ENCODE assay signal across 14 cellular contexts in the genomic region with DNA sequence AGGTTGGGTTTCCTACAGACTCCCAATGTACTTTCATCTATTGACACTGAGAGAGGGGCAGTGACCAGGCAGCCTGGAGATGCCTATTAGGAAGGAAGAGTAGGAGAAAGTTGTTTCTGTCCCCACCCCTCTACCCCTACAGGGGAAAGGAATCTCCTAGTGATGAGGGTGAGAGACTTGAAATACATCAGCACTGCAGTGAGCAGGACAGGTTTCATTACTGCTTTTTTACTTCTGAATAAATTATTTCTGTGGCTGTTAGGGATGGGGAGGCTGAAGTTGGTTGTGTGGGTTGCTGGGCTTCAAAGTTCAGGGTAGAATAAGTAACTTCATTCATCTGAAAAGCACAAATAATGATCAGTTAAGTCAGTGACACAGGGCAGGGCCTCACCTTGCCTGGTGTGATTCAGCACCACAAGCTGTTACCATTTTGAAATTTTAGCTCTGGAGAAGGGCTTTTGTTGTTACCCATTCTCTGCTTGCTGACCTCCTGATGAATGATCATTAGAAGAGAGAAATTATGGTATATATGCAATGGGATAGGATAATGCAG. TPM values are rescaled to one million over a fixed set of nuclear protein-coding genes. Genes with fewer than 3 reads are reported as not detected.
"Had no signal": no experiment of that assay in that cellular context is flagged by ENCODE, and none has a peak within 500 bp of the region (broad histone marks: within the 10 kb centered on the region; RNA-seq: fewer than 3 reads in every experiment).

No MANE protein-coding gene starts in this region.

- H3K9me3 Mint-ChIP-seq: activated T-cell treated with anti-CD3 and anti-CD28 coated beads, Interleukin-2, amount 50 U/mL, for 4 hours; endodermal cell; natural killer cell treated with Interleukin-12 subunit alpha and Interleukin-12 subunit beta and Interleukin-15 and Interleukin-18, amount 100 ng/mL, for 72 hours had no signal

- H3K36me3 Mint-ChIP-seq: natural killer cell treated with Interleukin-12 subunit alpha and Interleukin-12 subunit beta and Interleukin-15 and Interleukin-18, amount 100 ng/mL, for 72 hours had no signal

- H3K4me3 Mint-ChIP-seq: activated naive CD8-positive, alpha-beta T cell; activated T-cell treated with anti-CD3 and anti-CD28 coated beads, Interleukin-2, amount 50 U/mL, for 4 hours; endodermal cell; natural killer cell treated with Interleukin-12 subunit alpha and Interleukin-12 subunit beta and Interleukin-15 and Interleukin-18, amount 100 ng/mL, for 72 hours had no signal

- DNase-seq: activated CD4-positive, alpha-beta T cell treated with anti-CD3 and anti-CD28 coated beads for 4 hours; activated gamma-delta T cell; activated T-cell treated with anti-CD3 and anti-CD28 coated beads, Interleukin-2, amount 50 U/mL, for 4 hours; aorta; endodermal cell; erythroblast; sigmoid colon; stimulated activated CD4-positive, alpha-beta T cell treated with anti-CD3 and anti-CD28 coated beads, Interleukin-2, amount 100 ng/mL, for 24 hours; stomach; T-helper 9 cell; uterus had no signal

- ATAC-seq: activated T-cell treated with anti-CD3 and anti-CD28 coated beads, Interleukin-2, amount 50 U/mL, for 4 hours; natural killer cell treated with Interleukin-12 subunit alpha and Interleukin-12 subunit beta and Interleukin-15 and Interleukin-18, amount 100 ng/mL, for 72 hours had no signal

- H3K27ac Mint-ChIP-seq: activated naive CD8-positive, alpha-beta T cell; endodermal cell; natural killer cell treated with Interleukin-12 subunit alpha and Interleukin-12 subunit beta and Interleukin-15 and Interleukin-18, amount 100 ng/mL, for 72 hours had no signal

- H3K27me3 Mint-ChIP-seq: activated naive CD8-positive, alpha-beta T cell; natural killer cell treated with Interleukin-12 subunit alpha and Interleukin-12 subunit beta and Interleukin-15 and Interleukin-18, amount 100 ng/mL, for 72 hours had no signal

RNA-seq across cellular contexts. Expression of gene CEACAM1, which starts 19.3 kb away (rescaled TPM):
- total RNA-seq: chondrocyte had no signal
